Comparison of ENCODE assay signal across 1 cellular context in the genomic region with DNA sequence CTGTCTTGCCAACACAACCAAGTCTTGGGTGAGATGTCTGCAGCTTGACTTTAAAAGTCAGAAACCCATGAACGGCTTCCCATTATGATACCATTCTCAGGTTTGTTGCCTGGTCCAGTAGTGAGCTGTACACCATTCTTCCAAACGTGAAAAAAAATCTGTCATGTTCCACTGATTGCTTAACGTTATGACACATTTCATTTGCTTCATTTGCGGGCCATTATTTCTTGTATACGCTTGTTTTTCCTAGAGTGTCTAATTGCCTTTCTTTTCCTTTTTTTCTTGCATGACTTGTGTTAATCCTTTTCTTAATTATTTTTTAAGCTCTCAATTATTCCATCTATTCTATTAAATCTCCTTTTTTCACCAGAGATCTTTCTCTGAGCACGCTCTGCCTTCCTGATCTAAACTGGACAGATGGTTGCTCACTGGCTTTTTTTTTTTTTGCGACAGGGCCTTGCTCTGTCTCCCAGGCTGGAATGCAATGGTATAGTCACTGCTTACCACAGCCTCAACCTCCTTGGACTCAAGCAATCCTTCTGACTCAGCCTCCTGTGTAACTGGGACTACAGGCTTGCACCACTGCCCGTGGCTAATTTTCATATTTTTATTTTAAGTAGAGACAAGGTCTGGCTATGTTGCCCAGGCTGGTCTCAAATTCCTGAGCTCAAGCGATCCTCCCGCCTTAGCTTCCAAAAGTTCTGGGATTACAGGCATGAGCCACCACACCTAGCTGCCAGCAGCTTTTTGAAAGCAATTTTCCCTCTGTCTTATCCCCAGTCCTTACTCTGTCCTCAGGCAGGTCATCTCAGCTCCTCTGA.
TF ChIP-seq lines count a peak whose summit lies in the region.

No MANE protein-coding gene starts in this region.

TF ChIP-seq in IMR-90, 13 proteins besides CTCF, POLR2A, EP300 and RAD21:
- TF ChIP-seq NFE2L2 (IDR thresholded peaks at IDR 0.05; ENCODE audit: low read depth, low read length) = no peak
- TF ChIP-seq MAZ (IDR thresholded peaks at IDR 0.05; ENCODE audit: borderline replicate concordance, low read depth, low read length) = no peak
- TF ChIP-seq, protein P1, sequence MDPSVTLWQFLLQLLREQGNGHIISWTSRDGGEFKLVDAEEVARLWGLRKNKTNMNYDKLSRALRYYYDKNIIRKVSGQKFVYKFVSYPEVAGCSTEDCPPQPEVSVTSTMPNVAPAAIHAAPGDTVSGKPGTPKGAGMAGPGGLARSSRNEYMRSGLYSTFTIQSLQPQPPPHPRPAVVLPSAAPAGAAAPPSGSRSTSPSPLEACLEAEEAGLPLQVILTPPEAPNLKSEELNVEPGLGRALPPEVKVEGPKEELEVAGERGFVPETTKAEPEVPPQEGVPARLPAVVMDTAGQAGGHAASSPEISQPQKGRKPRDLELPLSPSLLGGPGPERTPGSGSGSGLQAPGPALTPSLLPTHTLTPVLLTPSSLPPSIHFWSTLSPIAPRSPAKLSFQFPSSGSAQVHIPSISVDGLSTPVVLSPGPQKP (IDR thresholded peaks at IDR 0.05; ENCODE audit: borderline replicate concordance, low read depth, low read length) = no peak
- TF ChIP-seq, protein P2, sequence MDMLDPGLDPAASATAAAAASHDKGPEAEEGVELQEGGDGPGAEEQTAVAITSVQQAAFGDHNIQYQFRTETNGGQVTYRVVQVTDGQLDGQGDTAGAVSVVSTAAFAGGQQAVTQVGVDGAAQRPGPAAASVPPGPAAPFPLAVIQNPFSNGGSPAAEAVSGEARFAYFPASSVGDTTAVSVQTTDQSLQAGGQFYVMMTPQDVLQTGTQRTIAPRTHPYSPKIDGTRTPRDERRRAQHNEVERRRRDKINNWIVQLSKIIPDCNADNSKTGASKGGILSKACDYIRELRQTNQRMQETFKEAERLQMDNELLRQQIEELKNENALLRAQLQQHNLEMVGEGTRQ (IDR thresholded peaks at IDR 0.05; ENCODE audit: low read depth, low read length) = no peak
- no peak for TF ChIP-seq CHD1 (IDR thresholded peaks at IDR 0.05; ENCODE audit: low read depth, low read length)
